15 cellular contexts compared by ENCODE assay signal in the genomic region with DNA sequence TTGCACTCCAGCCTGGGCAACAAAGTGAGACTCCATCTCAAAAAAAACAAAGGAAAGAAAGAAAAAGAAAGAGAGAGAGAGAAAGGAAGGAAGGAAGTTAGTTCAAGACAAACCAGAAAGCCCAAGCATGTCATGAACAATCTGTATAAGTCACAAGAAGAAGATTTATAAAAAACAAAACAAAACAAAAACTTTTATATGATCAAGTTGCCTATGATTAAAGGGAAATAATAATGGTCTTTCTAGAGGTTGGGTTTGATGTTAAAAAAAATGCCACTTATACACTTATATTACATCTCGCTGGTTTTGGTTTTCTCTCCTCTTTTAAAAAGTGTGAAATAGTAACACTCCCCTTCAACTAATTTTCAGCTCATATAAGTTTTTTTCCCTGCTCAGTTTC.
A peak's percentile ranks its signal among the peaks of the same experiment; 100 is the strongest.
DNase-seq lines count a peak whose midpoint lies in the region; ATAC-seq and TF ChIP-seq lines count a peak whose summit lies in the region.
"Had no signal": no experiment of that assay in that cellular context is flagged by ENCODE, and none has a peak within 500 bp of the region (broad histone marks: within the 10 kb centered on the region; RNA-seq: fewer than 3 reads in every experiment).

No MANE protein-coding gene starts in this region.

- H3K27me3 ChIP-seq in suprapubic skin, result no peaks in the 10 kb centered on the region

- H3K4me3 Mint-ChIP-seq in activated T-cell treated with anti-CD3 and anti-CD28 coated beads, Interleukin-2, amount 50 U/mL, for 4 hours, result peak overlapping the region; percentile 31
- H3K4me3 Mint-ChIP-seq in central memory CD8-positive, alpha-beta T cell, result peak overlapping the region; percentile 67
- H3K4me3 Mint-ChIP-seq: activated B cell treated with CpG ODN at 0.5 μM for 24 hours, brain had no signal

- H3K36me3 Mint-ChIP-seq in activated T-cell treated with anti-CD3 and anti-CD28 coated beads, Interleukin-2, amount 50 U/mL, for 4 hours (ENCODE audit: insufficient read depth), result peaks cover 42% of the 10 kb centered on the region
- peaks cover 15% of the 10 kb centered on the region for H3K36me3 Mint-ChIP-seq in central memory CD8-positive, alpha-beta T cell (ENCODE audit: insufficient read depth)
- H3K36me3 Mint-ChIP-seq: brain had no signal

- TF ChIP-seq POLR2A in suprapubic skin (IDR thresholded peaks at IDR 0.05), result no peak

- H3K36me3 ChIP-seq in suprapubic skin, result no peaks in the 10 kb centered on the region
- H3K36me3 ChIP-seq: prostate gland had no signal

- 96% methylated on average over 1 of the region's 1 CpG for WGBS in suprapubic skin

- DNase-seq in activated T-cell treated with anti-CD3 and anti-CD28 coated beads, Interleukin-2, amount 50 U/mL, for 4 hours, result no peak
- DNase-seq in activated T-cell treated with anti-CD3 and anti-CD28 coated beads, Interleukin-2, amount 50 U/mL, for 1 hour, result no peak
- DNase-seq in MV-4-11 (lab: John Stamatoyannopoulos, UW), result peak; percentile 4
- DNase-seq in central memory CD8-positive, alpha-beta T cell (ENCODE audit: low spot score in 2 of 2), result no peak
- DNase-seq in suprapubic skin (ENCODE audit: low spot score in 2 of 2), result no peak
- no peak for DNase-seq in HUDEP-2 (lab: John Stamatoyannopoulos, UW; ENCODE audit: unreplicated experiment in 76 of 76)
- no peak for DNase-seq in stimulated activated naive CD4-positive, alpha-beta T cell (lab: John Stamatoyannopoulos, UW)
- DNase-seq: activated B cell treated with CpG ODN at 0.5 μM for 24 hours, hypothalamus, NCI-H1694, NCI-H526 had no signal

- H3K4me3 ChIP-seq in suprapubic skin, result no peak overlapping the region
- H3K4me3 ChIP-seq: prostate gland had no signal

- H3K4me1 Mint-ChIP-seq in activated T-cell treated with anti-CD3 and anti-CD28 coated beads, Interleukin-2, amount 50 U/mL, for 4 hours (ENCODE audit: low read depth), result peaks cover 51% of the 10 kb centered on the region
- H3K4me1 Mint-ChIP-seq in central memory CD8-positive, alpha-beta T cell, result peaks cover 51% of the 10 kb centered on the region
- H3K4me1 Mint-ChIP-seq: brain had no signal

- no peaks in the 10 kb centered on the region for H3K27me3 Mint-ChIP-seq in activated T-cell treated with anti-CD3 and anti-CD28 coated beads, Interleukin-2, amount 50 U/mL, for 4 hours (ENCODE audit: low read depth)
- H3K27me3 Mint-ChIP-seq in central memory CD8-positive, alpha-beta T cell, result no peaks in the 10 kb centered on the region
- H3K27me3 Mint-ChIP-seq: activated B cell treated with CpG ODN at 0.5 μM for 24 hours, brain had no signal

- H3K27ac Mint-ChIP-seq in central memory CD8-positive, alpha-beta T cell (ENCODE audit: low read depth), result peak overlapping the region; percentile 97
- H3K27ac Mint-ChIP-seq: activated B cell treated with CpG ODN at 0.5 μM for 24 hours, brain had no signal

- no peak for TF ChIP-seq EP300 in suprapubic skin (IDR thresholded peaks at IDR 0.05)

- no peaks in the 10 kb centered on the region for H3K9me3 ChIP-seq in suprapubic skin
- H3K9me3 ChIP-seq: prostate gland had no signal

- no peak for ATAC-seq in activated T-cell treated with anti-CD3 and anti-CD28 coated beads, Interleukin-2, amount 50 U/mL, for 4 hours
- no peak for ATAC-seq in central memory CD8-positive, alpha-beta T cell (replicated peaks; ENCODE audit: extremely low read depth, poor library complexity, severe bottlenecking)
- ATAC-seq in GM19351 (IDR thresholded peaks at IDR 0.05; ENCODE audit: unreplicated experiment), result no peak
- ATAC-seq: Panc1 had no signal

- peaks cover 50% of the 10 kb centered on the region for H3K4me1 ChIP-seq in suprapubic skin
- H3K4me1 ChIP-seq: prostate gland had no signal

- peaks cover 4% of the 10 kb centered on the region for H3K9me3 Mint-ChIP-seq in activated T-cell treated with anti-CD3 and anti-CD28 coated beads, Interleukin-2, amount 50 U/mL, for 4 hours
- H3K9me3 Mint-ChIP-seq in central memory CD8-positive, alpha-beta T cell, result no peaks in the 10 kb centered on the region

- no peak for TF ChIP-seq CTCF in suprapubic skin (IDR thresholded peaks at IDR 0.05)

- H3K27ac ChIP-seq in suprapubic skin, result peak overlapping the region; percentile 42
- H3K27ac ChIP-seq: prostate gland had no signal
